In the genomic region with DNA sequence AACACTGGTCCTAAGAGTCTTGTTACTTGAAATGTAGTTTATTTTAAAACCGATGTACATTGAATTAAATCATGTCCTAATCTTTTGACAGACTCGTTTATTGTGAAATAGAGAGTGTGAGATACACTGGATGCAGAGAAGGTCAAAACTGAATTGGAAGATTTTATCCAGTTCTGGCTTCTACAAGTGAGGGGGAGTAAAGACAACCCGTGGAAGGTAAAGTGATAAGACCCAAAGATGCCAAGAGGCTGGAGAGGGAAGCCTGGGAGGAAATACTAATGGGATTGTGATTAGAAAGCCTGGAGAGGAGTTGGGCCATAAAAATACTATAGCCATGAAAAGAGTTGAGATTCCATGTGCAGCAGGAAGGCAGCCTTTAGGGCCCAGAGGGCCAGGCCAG, we compare ENCODE assay signal across 37 cellular contexts.
"Had no signal": no experiment of that assay in that cellular context is flagged by ENCODE, and none has a peak within 500 bp of the region (broad histone marks: within the 10 kb centered on the region; RNA-seq: fewer than 3 reads in every experiment).

No MANE protein-coding gene starts in this region.

- H3K36me3 ChIP-seq: adrenal gland, ascending aorta, cardiac muscle cell had no signal

- H3K4me3 Mint-ChIP-seq: activated B cell treated with CpG ODN at 0.5 μM for 24 hours; activated CD4-positive, alpha-beta memory T cell treated with anti-CD3 and anti-CD28 coated beads, Interleukin-2, amount 10 ng/mL, durations not matched to agents 7 days and 5 days; activated CD4-positive, alpha-beta T cell treated with anti-CD3 and anti-CD28 coated beads for 36 hours; activated CD4-positive, alpha-beta T cell treated with anti-CD3 and anti-CD28 coated beads, Interleukin-2, amount 10 ng/mL, durations not matched to agents 7 days and 5 days; activated CD8-positive, alpha-beta memory T cell treated with anti-CD3 and anti-CD28 coated beads, Interleukin-2, amount 10 ng/mL, durations not matched to agents 7 days and 5 days; activated CD8-positive, alpha-beta T cell treated with anti-CD3 and anti-CD28 coated beads, Interleukin-2, amount 10 ng/mL, durations not matched to agents 7 days and 5 days; activated naive CD4-positive, alpha-beta T cell treated with anti-CD3 and anti-CD28 coated beads for 36 hours; activated naive CD8-positive, alpha-beta T cell treated with anti-CD3 and anti-CD28 coated beads for 36 hours; activated T-cell treated with anti-CD3 and anti-CD28 coated beads, Interleukin-2, amount 50 U/mL, for 4 hours; activated T-cell treated with anti-CD3 and anti-CD28 coated beads, Interleukin-2, amount 50 U/mL, for 72 hours; activated T-helper 1 cell treated with anti-CD3 and anti-CD28 coated beads, Interleukin-12 subunit alpha, Interleukin-12 subunit beta, Interleukin-2, Interleukin-4 antibody, amounts not matched to agents 30 ng/mL and 10 ng/mL and 1 ng/mL, durations not matched to agents 14 hours and 24 hours and 36 hours; activated T-helper 17 cell treated with anti-CD3 and anti-CD28 coated beads, Interleukin-2, amount 50 U/mL, for 72 hours; brain; central memory CD8-positive, alpha-beta T cell; T-helper 1 cell treated with Interleukin-12 subunit alpha and Interleukin-12 subunit beta and Interleukin-4 antibody, amounts not matched to agents 30 μg/mL and 1 μg/mL, for 36 hours; T-helper 2 cell treated with Interferon-gamma antibody and Interleukin-4, amounts not matched to agents 5 μg/mL and 100 μg/mL, for 36 hours had no signal

- H3K9me3 Mint-ChIP-seq: activated CD4-positive, alpha-beta memory T cell treated with anti-CD3 and anti-CD28 coated beads, Interleukin-2, amount 10 ng/mL, durations not matched to agents 7 days and 5 days; activated CD4-positive, alpha-beta T cell treated with anti-CD3 and anti-CD28 coated beads, Interleukin-2, amount 10 ng/mL, durations not matched to agents 7 days and 5 days; activated naive CD4-positive, alpha-beta T cell treated with anti-CD3 and anti-CD28 coated beads for 36 hours; activated naive CD4-positive, alpha-beta T cell treated with anti-CD3 and anti-CD28 coated beads, Interleukin-2, amount 50 U/mL, for 72 hours; activated naive CD8-positive, alpha-beta T cell treated with anti-CD3 and anti-CD28 coated beads for 36 hours; activated T-cell treated with anti-CD3 and anti-CD28 coated beads, Interleukin-2, amount 50 U/mL, for 4 hours; activated T-helper 1 cell treated with anti-CD3 and anti-CD28 coated beads, Interleukin-12 subunit alpha, Interleukin-12 subunit beta, Interleukin-2, Interleukin-4 antibody, amounts not matched to agents 30 ng/mL and 10 ng/mL and 1 ng/mL, durations not matched to agents 14 hours and 24 hours and 36 hours; brain; central memory CD8-positive, alpha-beta T cell; T-helper 1 cell treated with Interleukin-12 subunit alpha and Interleukin-12 subunit beta and Interleukin-4 antibody, amounts not matched to agents 30 μg/mL and 1 μg/mL, for 36 hours; T-helper 2 cell treated with Interferon-gamma antibody and Interleukin-4, amounts not matched to agents 5 μg/mL and 100 μg/mL, for 36 hours had no signal

- H3K27me3 Mint-ChIP-seq: activated B cell treated with CpG ODN at 0.5 μM for 24 hours; activated CD4-positive, alpha-beta memory T cell treated with anti-CD3 and anti-CD28 coated beads, Interleukin-2, amount 10 ng/mL, durations not matched to agents 7 days and 5 days; activated CD4-positive, alpha-beta T cell treated with anti-CD3 and anti-CD28 coated beads, Interleukin-2, amount 10 ng/mL, durations not matched to agents 7 days and 5 days; activated CD8-positive, alpha-beta memory T cell treated with anti-CD3 and anti-CD28 coated beads, Interleukin-2, amount 10 ng/mL, durations not matched to agents 7 days and 5 days; activated naive CD8-positive, alpha-beta T cell treated with anti-CD3 and anti-CD28 coated beads for 36 hours; brain; central memory CD8-positive, alpha-beta T cell had no signal

- H3K27ac Mint-ChIP-seq: activated B cell treated with CpG ODN at 0.5 μM for 24 hours; activated CD4-positive, alpha-beta memory T cell treated with anti-CD3 and anti-CD28 coated beads, Interleukin-2, amount 10 ng/mL, durations not matched to agents 7 days and 5 days; activated CD4-positive, alpha-beta T cell treated with anti-CD3 and anti-CD28 coated beads for 36 hours; activated CD4-positive, alpha-beta T cell treated with anti-CD3 and anti-CD28 coated beads, Interleukin-2, amount 10 ng/mL, durations not matched to agents 7 days and 5 days; activated CD8-positive, alpha-beta memory T cell treated with anti-CD3 and anti-CD28 coated beads, Interleukin-2, amount 10 ng/mL, durations not matched to agents 7 days and 5 days; activated CD8-positive, alpha-beta T cell treated with anti-CD3 and anti-CD28 coated beads, Interleukin-2, amount 10 ng/mL, durations not matched to agents 7 days and 5 days; activated naive CD4-positive, alpha-beta T cell treated with anti-CD3 and anti-CD28 coated beads for 36 hours; activated naive CD4-positive, alpha-beta T cell treated with anti-CD3 and anti-CD28 coated beads, Interleukin-2, amount 50 U/mL, for 72 hours; activated naive CD8-positive, alpha-beta T cell treated with anti-CD3 and anti-CD28 coated beads for 36 hours; activated T-cell treated with anti-CD3 and anti-CD28 coated beads, Interleukin-2, amount 50 U/mL, for 72 hours; activated T-helper 1 cell treated with anti-CD3 and anti-CD28 coated beads, Interleukin-12 subunit alpha, Interleukin-12 subunit beta, Interleukin-2, Interleukin-4 antibody, amounts not matched to agents 30 ng/mL and 10 ng/mL and 1 ng/mL, durations not matched to agents 14 hours and 24 hours and 36 hours; activated T-helper 17 cell treated with anti-CD3 and anti-CD28 coated beads, Interleukin-2, amount 50 U/mL, for 72 hours; brain; T-helper 1 cell treated with Interleukin-12 subunit alpha and Interleukin-12 subunit beta and Interleukin-4 antibody, amounts not matched to agents 30 μg/mL and 1 μg/mL, for 36 hours; T-helper 2 cell treated with Interferon-gamma antibody and Interleukin-4, amounts not matched to agents 5 μg/mL and 100 μg/mL, for 36 hours had no signal

- H3K4me1 ChIP-seq: adrenal gland, ascending aorta had no signal

- H3K27ac ChIP-seq: adrenal gland, ascending aorta, cardiac muscle cell, VCaP had no signal

- H3K4me1 Mint-ChIP-seq: activated B cell treated with CpG ODN at 0.5 μM for 24 hours; activated CD4-positive, alpha-beta memory T cell treated with anti-CD3 and anti-CD28 coated beads, Interleukin-2, amount 10 ng/mL, durations not matched to agents 7 days and 5 days; activated CD4-positive, alpha-beta T cell treated with anti-CD3 and anti-CD28 coated beads for 36 hours; activated CD4-positive, alpha-beta T cell treated with anti-CD3 and anti-CD28 coated beads, Interleukin-2, amount 10 ng/mL, durations not matched to agents 7 days and 5 days; activated CD8-positive, alpha-beta memory T cell treated with anti-CD3 and anti-CD28 coated beads, Interleukin-2, amount 10 ng/mL, durations not matched to agents 7 days and 5 days; activated naive CD8-positive, alpha-beta T cell treated with anti-CD3 and anti-CD28 coated beads for 36 hours; activated T-helper 17 cell treated with anti-CD3 and anti-CD28 coated beads, Interleukin-2, amount 50 U/mL, for 72 hours; brain; central memory CD8-positive, alpha-beta T cell had no signal

- H3K27me3 ChIP-seq: adrenal gland, ascending aorta, cardiac muscle cell had no signal

- H3K36me3 Mint-ChIP-seq: activated CD8-positive, alpha-beta memory T cell treated with anti-CD3 and anti-CD28 coated beads, Interleukin-2, amount 10 ng/mL, durations not matched to agents 7 days and 5 days; activated naive CD4-positive, alpha-beta T cell treated with anti-CD3 and anti-CD28 coated beads, Interleukin-2, amount 50 U/mL, for 72 hours; activated naive CD8-positive, alpha-beta T cell treated with anti-CD3 and anti-CD28 coated beads for 36 hours; brain had no signal

- H3K4me3 ChIP-seq: adrenal gland, ascending aorta, cardiac muscle cell had no signal

- DNase-seq: activated B cell treated with CpG ODN at 0.5 μM for 24 hours; activated CD4-positive, alpha-beta memory T cell treated with anti-CD3 and anti-CD28 coated beads, Interleukin-2, amount 10 ng/mL, durations not matched to agents 7 days and 5 days; activated CD4-positive, alpha-beta T cell treated with anti-CD3 and anti-CD28 coated beads for 36 hours; activated CD4-positive, alpha-beta T cell treated with anti-CD3 and anti-CD28 coated beads for 48 hours; activated CD4-positive, alpha-beta T cell treated with anti-CD3 and anti-CD28 coated beads, Interleukin-2, amount 10 ng/mL, durations not matched to agents 7 days and 5 days; activated CD4-positive, alpha-beta T cell treated with anti-CD3 and anti-CD28 coated beads, Interleukin-2, amount 50 U/mL, for 48 hours; activated CD4-positive, CD25-positive, alpha-beta regulatory T cell treated with anti-CD3 and anti-CD28 coated beads, Interleukin-2, amount 50 U/mL, for 72 hours; activated CD8-positive, alpha-beta memory T cell treated with anti-CD3 and anti-CD28 coated beads for 24 hours; activated CD8-positive, alpha-beta memory T cell treated with anti-CD3 and anti-CD28 coated beads, Interleukin-2, amount 10 ng/mL, durations not matched to agents 7 days and 5 days; activated CD8-positive, alpha-beta memory T cell treated with anti-CD3 and anti-CD28 coated beads, Interleukin-2, amount 50 U/mL, for 48 hours; activated CD8-positive, alpha-beta T cell treated with anti-CD3 and anti-CD28 coated beads, Interleukin-2, amount 10 ng/mL, durations not matched to agents 7 days and 5 days; activated effector memory CD4-positive, alpha-beta T cell treated with anti-CD3 and anti-CD28 coated beads, Interleukin-2, amount 50 U/mL, for 16 hours; activated gamma-delta T cell treated with Interleukin-2 at 50 U/mL for 16 hours; activated naive CD4-positive, alpha-beta T cell; activated naive CD4-positive, alpha-beta T cell treated with anti-CD3 and anti-CD28 coated beads for 36 hours; activated naive CD4-positive, alpha-beta T cell treated with anti-CD3 and anti-CD28 coated beads, Interleukin-2, amount 50 U/mL, for 16 hours; activated naive CD8-positive, alpha-beta T cell treated with anti-CD3 and anti-CD28 coated beads for 36 hours; activated T-cell treated with anti-CD3 and anti-CD28 coated beads, Interleukin-2, amount 50 U/mL, for 4 hours; activated T-cell treated with anti-CD3 and anti-CD28 coated beads, Interleukin-2, amount 50 U/mL, for 72 hours; adrenal gland; amygdala; anterior cingulate cortex; caudate nucleus; cerebellar nuclear complex; T-helper 1 cell; T-helper 2 cell; T-helper 9 cell had no signal
